ENCODE assay signal across 1 cellular context in the genomic region with DNA sequence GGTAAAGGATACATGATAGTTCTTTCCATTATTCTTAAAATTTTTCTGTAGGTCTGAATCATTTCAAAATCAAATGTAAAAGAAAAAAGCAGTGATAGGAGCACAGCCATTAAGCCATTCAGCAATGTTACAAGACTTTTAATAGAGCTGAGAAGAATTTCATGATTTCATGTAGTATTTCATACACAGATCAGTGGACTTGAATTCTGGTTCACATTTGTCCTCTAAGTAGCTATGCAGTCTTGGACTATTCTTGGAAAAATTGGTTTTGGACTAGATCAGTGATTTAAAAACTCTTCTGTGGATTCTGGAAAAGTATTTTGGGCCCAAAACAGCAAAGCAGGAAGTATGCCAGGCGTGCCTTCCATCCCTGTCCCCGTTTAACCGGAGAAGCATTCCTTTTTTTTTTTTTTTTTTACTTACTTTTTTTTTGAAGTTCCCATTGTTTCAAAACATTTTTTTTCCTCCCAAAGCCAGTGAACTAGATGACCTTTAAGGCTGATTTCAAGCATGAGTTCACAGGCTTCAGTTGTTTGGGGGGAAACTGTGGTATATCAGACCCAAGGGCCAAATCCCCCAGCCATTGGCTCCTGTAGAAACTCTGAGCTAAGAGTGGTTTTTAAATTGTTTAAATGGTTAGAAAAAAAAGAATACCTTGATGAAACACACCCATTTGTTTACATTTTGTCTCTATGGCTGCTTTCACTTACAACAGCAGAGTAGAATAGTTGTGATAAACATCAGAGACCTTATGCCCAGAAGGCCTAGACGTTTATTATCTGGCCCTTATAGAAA.
TF ChIP-seq lines count a peak whose summit lies in the region.

No MANE protein-coding gene starts in this region.

TF ChIP-seq in liver, 16 proteins besides CTCF, POLR2A, EP300 and RAD21:
- TF ChIP-seq NR2F2 (IDR thresholded peaks at IDR 0.05) (peak; percentile 32), RXRA (IDR thresholded peaks at IDR 0.05) (no peak)
